Comparison of ENCODE assay signal across 20 cellular contexts in genomic region chr9:127761491-127761904, GRCh38. TPM values are rescaled to one million over a fixed set of nuclear protein-coding genes. Genes with fewer than 3 reads are reported as not detected.
DNase-seq lines count a peak whose midpoint lies in the region; ATAC-seq and TF ChIP-seq lines count a peak whose summit lies in the region.
"Had no signal": no experiment of that assay in that cellular context is flagged by ENCODE, and none has a peak within 500 bp of the region (broad histone marks: within the 10 kb centered on the region; RNA-seq: fewer than 3 reads in every experiment).

No MANE protein-coding gene starts in this region.

- H2BK12ac ChIP-seq in neuronal stem cell (ENCODE audit: low read length), result no peak overlapping the region

- no peak overlapping the region for H2BK120ac ChIP-seq in neuronal stem cell (ENCODE audit: low read depth, low read length)

- H2AK5ac ChIP-seq in neuronal stem cell (ENCODE audit: low read depth, low read length), result peak overlapping the region; percentile 5

- H4K91ac ChIP-seq in neuronal stem cell (ENCODE audit: low read depth, low read length, poor library complexity), result no peak overlapping the region

- H3K36me3 Mint-ChIP-seq in stimulated activated naive CD8-positive, alpha-beta T cell treated with anti-CD3 and anti-CD28 coated beads, Interleukin-15, Interleukin-2, amounts not matched to agents 100 ng/mL and 50 ng/mL, for 24 hours (ENCODE audit: low read depth), result peaks cover 25% of the 10 kb centered on the region

- H3K27ac ChIP-seq in esophagus squamous epithelium (peak overlapping the region in 3 of 4 donors; percentile 22 to 82 (median 75)), neuronal stem cell (replicated peaks; ENCODE audit: low read length) (no peak overlapping the region)
- H3K27ac ChIP-seq: RWPE1 had no signal

- H2BK15ac ChIP-seq in neuronal stem cell (ENCODE audit: low read length), result peak overlapping the region; percentile 84

- no peaks in the 10 kb centered on the region for H3K79me1 ChIP-seq in neuronal stem cell (ENCODE audit: low read depth, low read length)

- H3K23ac ChIP-seq in neuronal stem cell (ENCODE audit: low read depth, low read length, poor library complexity), result no peak overlapping the region

- no peaks in the 10 kb centered on the region for H3K9me3 ChIP-seq in esophagus squamous epithelium
- H3K9me3 ChIP-seq in neuronal stem cell (replicated peaks in 1 of 2; ENCODE audit: control insufficient read depth in 2 of 2, insufficient read depth in 1 of 2, low read depth in 1 of 2, low read length in 2 of 2), result no peaks in the 10 kb centered on the region

- no peak overlapping the region for H3K4ac ChIP-seq in neuronal stem cell (ENCODE audit: low read length)

- no peak overlapping the region for H4K8ac ChIP-seq in neuronal stem cell (ENCODE audit: low read depth, low read length)

- peak overlapping the region; percentile 60 for H3K18ac ChIP-seq in neuronal stem cell (ENCODE audit: low read length)

- no peak overlapping the region for H2AFZ ChIP-seq in neuronal stem cell (ENCODE audit: low read length)

- TF ChIP-seq CTCF in esophagus squamous epithelium (IDR thresholded peaks at IDR 0.05), result no peak

- no peak overlapping the region for H3K9ac ChIP-seq in neuronal stem cell (ENCODE audit: low read depth, low read length, poor library complexity)

- H3K4me3 ChIP-seq in esophagus squamous epithelium (peak overlapping the region in 1 of 4 donors; percentile 19), neuronal stem cell (ENCODE audit: low read length in 2 of 2) (no peak overlapping the region)

- no peak overlapping the region for H3K4me2 ChIP-seq in neuronal stem cell (ENCODE audit: insufficient read depth, low read length, poor library complexity, severe bottlenecking)

- intact Hi-C loops in esophagus squamous epithelium (cut with DNase I), result no loop called here

- no peak overlapping the region for H3K4me3 Mint-ChIP-seq in stimulated activated naive CD8-positive, alpha-beta T cell treated with anti-CD3 and anti-CD28 coated beads, Interleukin-15, Interleukin-2, amounts not matched to agents 100 ng/mL and 50 ng/mL, for 24 hours
- H3K4me3 Mint-ChIP-seq in stimulated activated naive CD8-positive, alpha-beta T cell treated with anti-CD3 and anti-CD28 coated beads, Interleukin-15, amount 100 ng/mL, for 72 hours, result no peak overlapping the region
- H3K4me3 Mint-ChIP-seq: nephron progenitor cell had no signal

- no peaks in the 10 kb centered on the region for H3K36me3 ChIP-seq in esophagus squamous epithelium
- H3K36me3 ChIP-seq in neuronal stem cell (replicated peaks in 1 of 2; ENCODE audit: control insufficient read depth in 2 of 2, insufficient read depth in 2 of 2, low read length in 2 of 2), result no peaks in the 10 kb centered on the region

- H3K4me1 Mint-ChIP-seq in stimulated activated naive CD8-positive, alpha-beta T cell treated with anti-CD3 and anti-CD28 coated beads, Interleukin-15, Interleukin-2, amounts not matched to agents 100 ng/mL and 50 ng/mL, for 24 hours (ENCODE audit: low read depth), result peaks cover 33% of the 10 kb centered on the region
- H3K4me1 Mint-ChIP-seq in stimulated activated naive CD8-positive, alpha-beta T cell treated with anti-CD3 and anti-CD28 coated beads, Interleukin-15, amount 100 ng/mL, for 72 hours, result peaks cover 49% of the 10 kb centered on the region

- WGBS in esophagus squamous epithelium, 2 donors, result 59 to 66% methylated on average over 3 to 4 of the region's 4 CpGs
- WGBS in neuronal stem cell (ENCODE audit: extremely low coverage in 2 of 2, insufficient read length in 2 of 2, insufficient replicate concordance in 1 of 2), 2 donors, result no CpG with 5 or more reads among the region's 4 CpGs

- no peaks in the 10 kb centered on the region for H3K9me3 Mint-ChIP-seq in stimulated activated naive CD8-positive, alpha-beta T cell treated with anti-CD3 and anti-CD28 coated beads, Interleukin-15, Interleukin-2, amounts not matched to agents 100 ng/mL and 50 ng/mL, for 24 hours
- no peaks in the 10 kb centered on the region for H3K9me3 Mint-ChIP-seq in stimulated activated naive CD8-positive, alpha-beta T cell treated with anti-CD3 and anti-CD28 coated beads, Interleukin-15, amount 100 ng/mL, for 72 hours
- H3K9me3 Mint-ChIP-seq: nephron progenitor cell had no signal

- peak overlapping the region; percentile 17 for H3K14ac ChIP-seq in neuronal stem cell (ENCODE audit: low read length)

- peaks cover 0 to 60% (median 17%) of the 10 kb centered on the region in 3 donors for H3K4me1 ChIP-seq in esophagus squamous epithelium
- H3K4me1 ChIP-seq in neuronal stem cell (ENCODE audit: control insufficient read depth in 2 of 2, insufficient read depth in 1 of 2, low read depth in 1 of 2, low read length in 2 of 2), result peaks cover 4 to 14% of the 10 kb centered on the region in 2 donors

- H2BK5ac ChIP-seq in neuronal stem cell (ENCODE audit: low read length), result peak overlapping the region; percentile 54

- H3K27ac Mint-ChIP-seq in stimulated activated naive CD8-positive, alpha-beta T cell treated with anti-CD3 and anti-CD28 coated beads, Interleukin-15, Interleukin-2, amounts not matched to agents 100 ng/mL and 50 ng/mL, for 24 hours, result peak overlapping the region; percentile 5
- no peak overlapping the region for H3K27ac Mint-ChIP-seq in stimulated activated naive CD8-positive, alpha-beta T cell treated with anti-CD3 and anti-CD28 coated beads, Interleukin-15, amount 100 ng/mL, for 72 hours
- H3K27ac Mint-ChIP-seq: nephron progenitor cell had no signal

- no peak for TF ChIP-seq POLR2A in esophagus squamous epithelium (IDR thresholded peaks at IDR 0.05)

- no peak for DNase-seq in stimulated activated naive CD8-positive, alpha-beta T cell treated with anti-CD3 and anti-CD28 coated beads, Interleukin-15, amount 100 ng/mL, for 72 hours
- DNase-seq in esophagus squamous epithelium (lab: John Stamatoyannopoulos, UW) (no peak), neuronal stem cell (ENCODE audit: low spot score) (no peak), activated gamma-delta T cell (lab: John Stamatoyannopoulos, UW) (no peak), HuH-7.5 (ENCODE audit: low spot score) (no peak)
- DNase-seq in activated effector memory CD4-positive, alpha-beta T cell treated with Interleukin-2 at 50 U/mL for 16 hours, result no peak
- DNase-seq: activated effector memory CD4-positive, alpha-beta T cell treated with anti-CD3 and anti-CD28 coated beads, Interleukin-2, amount 50 U/mL, for 16 hours; cortex of kidney; IMR-90; NCI-H2081; nephron progenitor cell; retina; stimulated activated CD4-positive, alpha-beta T cell treated with anti-CD3 and anti-CD28 coated beads, Interleukin-2, amount 100 ng/mL, for 48 hours; stimulated activated CD8-positive, alpha-beta memory T cell treated with anti-CD3 and anti-CD28 coated beads, Interleukin-4, amount 100 ng/mL, for 48 hours; T-helper 2 cell had no signal

- H3K27me3 ChIP-seq in esophagus squamous epithelium (peaks cover 0 to 18% (median 0%) of the 10 kb centered on the region in 4 donors), neuronal stem cell (ENCODE audit: control insufficient read depth in 3 of 3, insufficient read depth in 3 of 3, low read depth in 1 of 3, low read length in 3 of 3) (peaks cover 0 to 31% (median 0%) of the 10 kb centered on the region in 3 experiments)

- no peak for ATAC-seq in stimulated activated naive CD8-positive, alpha-beta T cell treated with anti-CD3 and anti-CD28 coated beads, Interleukin-15, amount 100 ng/mL, for 72 hours
- no peak for ATAC-seq in HG02678 (IDR thresholded peaks at IDR 0.05; ENCODE audit: unreplicated experiment)

- H3K27me3 Mint-ChIP-seq in stimulated activated naive CD8-positive, alpha-beta T cell treated with anti-CD3 and anti-CD28 coated beads, Interleukin-15, Interleukin-2, amounts not matched to agents 100 ng/mL and 50 ng/mL, for 24 hours, result no peaks in the 10 kb centered on the region
- no peaks in the 10 kb centered on the region for H3K27me3 Mint-ChIP-seq in stimulated activated naive CD8-positive, alpha-beta T cell treated with anti-CD3 and anti-CD28 coated beads, Interleukin-15, amount 100 ng/mL, for 72 hours

RNA-seq across cellular contexts. Expression of gene SH2D3C, which starts 17.0 kb away (rescaled TPM):
- total RNA-seq in esophagus squamous epithelium, result 1 to 10 TPM in 3 of 4 donors, under 1 TPM in 1; 0.38 to 4.8 (median 2.8) TPM
- polyA plus RNA-seq in neuronal stem cell (2013, experiment 1 of 2), result 2.8 TPM
- 2.5 TPM for polyA plus RNA-seq in neuronal stem cell (2013, experiment 2 of 2)

RNA-seq across cellular contexts. Expression of gene CDK9, which starts 24.3 kb away (rescaled TPM):
- total RNA-seq in esophagus squamous epithelium, result 10 to 100 TPM; 22.3 to 53.2 (median 41.2) TPM
- 29.1 TPM for polyA plus RNA-seq in neuronal stem cell (2013, experiment 1 of 2)
- 30.0 TPM for polyA plus RNA-seq in neuronal stem cell (2013, experiment 2 of 2)

RNA-seq across cellular contexts. Expression of gene TOR2A, which starts 26.4 kb away (rescaled TPM):
- 10 to 100 TPM; 10.7 to 12.5 (median 11.5) TPM for total RNA-seq in esophagus squamous epithelium
- polyA plus RNA-seq in neuronal stem cell (2013, experiment 1 of 2), result 16.4 TPM
- polyA plus RNA-seq in neuronal stem cell (2013, experiment 2 of 2), result 16.7 TPM

RNA-seq across cellular contexts. Expression of gene FPGS, which starts 41.2 kb away (rescaled TPM):
- total RNA-seq in esophagus squamous epithelium, result 10 to 100 TPM; 38.2 to 52.0 (median 47.0) TPM
- polyA plus RNA-seq in neuronal stem cell (2013, experiment 1 of 2), result 30.2 TPM
- 32.1 TPM for polyA plus RNA-seq in neuronal stem cell (2013, experiment 2 of 2)

RNA-seq across cellular contexts. Expression of gene TTC16, which starts 45.6 kb away (rescaled TPM):
- total RNA-seq in esophagus squamous epithelium, result under 1 TPM in 2 of 4 donors, not detected in 2; under 0.01 to 0.23 TPM
- not detected for polyA plus RNA-seq in neuronal stem cell (2013, experiment 1 of 2)
- not detected for polyA plus RNA-seq in neuronal stem cell (2013, experiment 2 of 2)
- total RNA-seq: astrocyte, IMR-90, lung microvascular endothelial cell had no signal
